Comparison of ENCODE assay signal across 27 cellular contexts in genomic region chr14:77403798-77404197, GRCh38. TPM values are rescaled to one million over a fixed set of nuclear protein-coding genes. Genes with fewer than 3 reads are reported as not detected.
"Had no signal": no experiment of that assay in that cellular context is flagged by ENCODE, and none has a peak within 500 bp of the region (broad histone marks: within the 10 kb centered on the region; RNA-seq: fewer than 3 reads in every experiment).

No MANE protein-coding gene starts in this region.

- H3K4me3 ChIP-seq: neural progenitor cell, ovary, psoas muscle, right lobe of liver, sigmoid colon, stomach, thoracic aorta, thyroid gland, tibial nerve, upper lobe of left lung, vagina had no signal

- H3K79me2 ChIP-seq: parathyroid adenoma had no signal

- H3K27ac ChIP-seq: neural progenitor cell, ovary, parathyroid adenoma, psoas muscle, right lobe of liver, sigmoid colon, stomach, thoracic aorta, thyroid gland, tibial nerve, upper lobe of left lung, vagina had no signal

- H3K27me3 ChIP-seq: neural progenitor cell, ovary, right lobe of liver, sigmoid colon, stomach, thyroid gland, tibial nerve, upper lobe of left lung, vagina had no signal

- DNase-seq: natural killer cell; occipital lobe; ovary; posterior cingulate gyrus; psoas muscle; right cardiac atrium; right lobe of liver; sigmoid colon; small intestine; stimulated activated CD4-positive, alpha-beta T cell treated with anti-CD3 and anti-CD28 coated beads, Interleukin-15, amount 100 ng/mL, for 24 hours; stimulated activated CD4-positive, alpha-beta T cell treated with anti-CD3 and anti-CD28 coated beads, Interleukin-2, amount 100 ng/mL, for 24 hours; stimulated activated CD4-positive, alpha-beta T cell treated with anti-CD3 and anti-CD28 coated beads, Interleukin-2, amount 100 ng/mL, for 48 hours; stimulated activated CD4-positive, alpha-beta T cell treated with anti-CD3 and anti-CD28 coated beads, Interleukin-4, amount 100 ng/mL, for 24 hours; stimulated activated naive B cell treated with anti-CD40 and anti-IgM and Interleukin-4, amounts not matched to agents 10 μg/mL and 1 μg/mL and 100 μg/mL, for 72 hours; stimulated activated naive CD4-positive, alpha-beta T cell treated with Interleukin-2 at 50 U/mL for 16 hours; stomach; thyroid gland; trophoblast cell; upper lobe of left lung had no signal

- ATAC-seq: natural killer cell; psoas muscle; right cardiac atrium; right lobe of liver; stimulated activated effector memory CD8-positive, alpha-beta T cell treated with anti-CD3 and anti-CD28 coated beads, Interleukin-12 subunit alpha, Interleukin-12 subunit beta, amount 100 ng/mL, for 72 hours; stimulated activated naive B cell treated with anti-CD40 and anti-IgM and Interleukin-4, amounts not matched to agents 10 μg/mL and 1 μg/mL and 100 μg/mL, for 72 hours had no signal

- FAIRE-seq: urothelium cell line had no signal

- H3K9me3 ChIP-seq: ovary, psoas muscle, right lobe of liver, sigmoid colon, stomach, thoracic aorta, thyroid gland, tibial nerve, upper lobe of left lung, vagina had no signal

- H3K9ac ChIP-seq: neural progenitor cell, parathyroid adenoma had no signal

- H3K4me2 ChIP-seq: neural progenitor cell had no signal

- H2AFZ ChIP-seq: neural progenitor cell, parathyroid adenoma had no signal

- H3K4me1 ChIP-seq: neural progenitor cell, psoas muscle, right lobe of liver, sigmoid colon, stomach, thyroid gland, tibial nerve, vagina had no signal

- H3K36me3 ChIP-seq: neural progenitor cell, ovary, right lobe of liver, sigmoid colon, stomach, thoracic aorta, thyroid gland, tibial nerve, upper lobe of left lung, vagina had no signal

RNA-seq across cellular contexts. Expression of gene NOXRED1, which starts 19.5 kb away (rescaled TPM):
- total RNA-seq: vagina had no signal

RNA-seq across cellular contexts. Expression of gene SAMD15, which starts 26.6 kb away (rescaled TPM):
- total RNA-seq: skeletal muscle tissue, vagina had no signal
